ENCODE assay signal across 1 cellular context in the genomic region with DNA sequence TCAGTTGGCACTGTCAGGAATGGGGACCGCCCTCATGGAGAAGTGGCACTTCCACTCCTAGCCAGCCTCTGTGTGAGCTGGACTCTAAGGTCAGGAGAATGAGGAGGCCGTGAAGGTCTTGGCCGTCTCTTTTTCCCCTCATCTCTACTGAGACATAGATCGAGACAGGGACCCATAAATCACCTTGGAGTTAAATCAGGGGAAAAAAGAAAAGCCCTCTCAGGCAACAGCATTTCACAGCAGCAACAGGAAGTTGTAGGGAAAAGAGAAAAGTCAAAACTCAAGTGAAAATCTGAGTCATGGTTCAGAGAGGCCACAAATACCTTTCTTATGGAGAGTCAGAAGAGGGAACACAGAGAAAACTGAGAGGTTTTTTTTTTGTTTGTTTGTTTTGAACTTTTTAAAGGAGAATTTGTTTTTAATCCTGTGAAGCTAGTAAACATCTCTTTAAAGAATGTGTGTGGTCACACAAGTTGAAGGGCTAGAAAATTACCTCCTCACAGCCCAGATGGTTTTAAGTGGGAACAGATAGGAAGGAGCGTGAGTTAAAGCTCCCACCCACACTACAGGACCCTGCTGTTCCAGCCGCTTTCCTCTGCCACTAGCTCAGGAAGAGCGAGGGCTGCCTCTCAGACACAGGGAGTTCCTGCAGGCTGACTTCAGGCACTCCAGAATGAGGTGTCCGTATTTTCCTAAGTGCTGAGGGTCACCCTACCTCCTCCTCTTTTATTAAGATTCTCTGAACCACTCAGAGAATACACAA.
TF ChIP-seq lines count a peak whose summit lies in the region.

No MANE protein-coding gene starts in this region.

TF ChIP-seq in GM12878, 131 proteins besides CTCF, POLR2A, EP300 and RAD21 (continued from another document and continues in another):
- TF ChIP-seq, protein P1, sequence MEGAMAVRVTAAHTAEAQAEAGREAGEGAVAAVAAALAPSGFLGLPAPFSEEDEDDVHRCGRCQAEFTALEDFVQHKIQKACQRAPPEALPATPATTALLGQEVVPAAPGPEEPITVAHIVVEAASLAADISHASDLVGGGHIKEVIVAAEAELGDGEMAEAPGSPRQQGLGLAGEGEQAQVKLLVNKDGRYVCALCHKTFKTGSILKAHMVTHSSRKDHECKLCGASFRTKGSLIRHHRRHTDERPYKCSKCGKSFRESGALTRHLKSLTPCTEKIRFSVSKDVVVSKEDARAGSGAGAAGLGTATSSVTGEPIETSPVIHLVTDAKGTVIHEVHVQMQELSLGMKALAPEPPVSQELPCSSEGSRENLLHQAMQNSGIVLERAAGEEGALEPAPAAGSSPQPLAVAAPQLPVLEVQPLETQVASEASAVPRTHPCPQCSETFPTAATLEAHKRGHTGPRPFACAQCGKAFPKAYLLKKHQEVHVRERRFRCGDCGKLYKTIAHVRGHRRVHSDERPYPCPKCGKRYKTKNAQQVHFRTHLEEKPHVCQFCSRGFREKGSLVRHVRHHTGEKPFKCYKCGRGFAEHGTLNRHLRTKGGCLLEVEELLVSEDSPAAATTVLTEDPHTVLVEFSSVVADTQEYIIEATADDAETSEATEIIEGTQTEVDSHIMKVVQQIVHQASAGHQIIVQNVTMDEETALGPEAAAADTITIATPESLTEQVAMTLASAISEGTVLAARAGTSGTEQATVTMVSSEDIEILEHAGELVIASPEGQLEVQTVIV (IDR thresholded peaks at IDR 0.05; ENCODE audit: borderline replicate concordance, partially characterized antibody) = no peak
- peak; percentile 35; the same call in 1 of the 2 replicates for TF ChIP-seq FOXM1 (IDR thresholded peaks at IDR 0.05; ENCODE audit: low read depth, low read length)
- TF ChIP-seq, protein P2, sequence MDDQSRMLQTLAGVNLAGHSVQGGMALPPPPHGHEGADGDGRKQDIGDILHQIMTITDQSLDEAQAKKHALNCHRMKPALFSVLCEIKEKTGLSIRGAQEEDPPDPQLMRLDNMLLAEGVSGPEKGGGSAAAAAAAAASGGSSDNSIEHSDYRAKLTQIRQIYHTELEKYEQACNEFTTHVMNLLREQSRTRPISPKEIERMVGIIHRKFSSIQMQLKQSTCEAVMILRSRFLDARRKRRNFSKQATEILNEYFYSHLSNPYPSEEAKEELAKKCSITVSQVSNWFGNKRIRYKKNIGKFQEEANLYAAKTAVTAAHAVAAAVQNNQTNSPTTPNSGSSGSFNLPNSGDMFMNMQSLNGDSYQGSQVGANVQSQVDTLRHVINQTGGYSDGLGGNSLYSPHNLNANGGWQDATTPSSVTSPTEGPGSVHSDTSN (IDR thresholded peaks at IDR 0.05; ENCODE audit: insufficient replicate concordance, low read depth, low read length) = no peak
- TF ChIP-seq MYC (IDR thresholded peaks at IDR 0.05; ENCODE audit: insufficient read depth, insufficient read length, insufficient replicate concordance, low read length, severe bottlenecking) = no peak
- no peak for TF ChIP-seq MEF2B (IDR thresholded peaks at IDR 0.05; ENCODE audit: partially characterized antibody, poor library complexity, severe bottlenecking)
- TF ChIP-seq BMI1 (IDR thresholded peaks at IDR 0.05; ENCODE audit: borderline replicate concordance) = no peak
- 0 out of 2 replicates have a peak, but pooled peaks have one; percentile 17 for TF ChIP-seq CREB1 (IDR thresholded peaks at IDR 0.05; ENCODE audit: low read depth)
- TF ChIP-seq SIX5 (IDR thresholded peaks at IDR 0.05; ENCODE audit: low read depth, low read length, severe bottlenecking) = no peak
- TF ChIP-seq, protein P3, sequence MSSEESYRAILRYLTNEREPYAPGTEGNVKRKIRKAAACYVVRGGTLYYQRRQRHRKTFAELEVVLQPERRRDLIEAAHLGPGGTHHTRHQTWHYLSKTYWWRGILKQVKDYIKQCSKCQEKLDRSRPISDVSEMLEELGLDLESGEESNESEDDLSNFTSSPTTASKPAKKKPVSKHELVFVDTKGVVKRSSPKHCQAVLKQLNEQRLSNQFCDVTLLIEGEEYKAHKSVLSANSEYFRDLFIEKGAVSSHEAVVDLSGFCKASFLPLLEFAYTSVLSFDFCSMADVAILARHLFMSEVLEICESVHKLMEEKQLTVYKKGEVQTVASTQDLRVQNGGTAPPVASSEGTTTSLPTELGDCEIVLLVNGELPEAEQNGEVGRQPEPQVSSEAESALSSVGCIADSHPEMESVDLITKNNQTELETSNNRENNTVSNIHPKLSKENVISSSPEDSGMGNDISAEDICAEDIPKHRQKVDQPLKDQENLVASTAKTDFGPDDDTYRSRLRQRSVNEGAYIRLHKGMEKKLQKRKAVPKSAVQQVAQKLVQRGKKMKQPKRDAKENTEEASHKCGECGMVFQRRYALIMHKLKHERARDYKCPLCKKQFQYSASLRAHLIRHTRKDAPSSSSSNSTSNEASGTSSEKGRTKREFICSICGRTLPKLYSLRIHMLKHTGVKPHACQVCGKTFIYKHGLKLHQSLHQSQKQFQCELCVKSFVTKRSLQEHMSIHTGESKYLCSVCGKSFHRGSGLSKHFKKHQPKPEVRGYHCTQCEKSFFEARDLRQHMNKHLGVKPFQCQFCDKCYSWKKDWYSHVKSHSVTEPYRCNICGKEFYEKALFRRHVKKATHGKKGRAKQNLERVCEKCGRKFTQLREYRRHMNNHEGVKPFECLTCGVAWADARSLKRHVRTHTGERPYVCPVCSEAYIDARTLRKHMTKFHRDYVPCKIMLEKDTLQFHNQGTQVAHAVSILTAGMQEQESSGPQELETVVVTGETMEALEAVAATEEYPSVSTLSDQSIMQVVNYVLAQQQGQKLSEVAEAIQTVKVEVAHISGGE (CRISPR knock-in tag; IDR thresholded peaks at IDR 0.05) = no peak
- TF ChIP-seq HCFC1 (IDR thresholded peaks at IDR 0.05; ENCODE audit: low read length) = no peak
- TF ChIP-seq JUNB (IDR thresholded peaks at IDR 0.05) = peak; percentile 87
- TF ChIP-seq, protein P4, sequence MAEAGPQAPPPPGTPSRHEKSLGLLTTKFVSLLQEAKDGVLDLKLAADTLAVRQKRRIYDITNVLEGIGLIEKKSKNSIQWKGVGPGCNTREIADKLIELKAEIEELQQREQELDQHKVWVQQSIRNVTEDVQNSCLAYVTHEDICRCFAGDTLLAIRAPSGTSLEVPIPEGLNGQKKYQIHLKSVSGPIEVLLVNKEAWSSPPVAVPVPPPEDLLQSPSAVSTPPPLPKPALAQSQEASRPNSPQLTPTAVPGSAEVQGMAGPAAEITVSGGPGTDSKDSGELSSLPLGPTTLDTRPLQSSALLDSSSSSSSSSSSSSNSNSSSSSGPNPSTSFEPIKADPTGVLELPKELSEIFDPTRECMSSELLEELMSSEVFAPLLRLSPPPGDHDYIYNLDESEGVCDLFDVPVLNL (IDR thresholded peaks at IDR 0.05; ENCODE audit: low read depth, low read length) = no peak
- TF ChIP-seq, protein P5, sequence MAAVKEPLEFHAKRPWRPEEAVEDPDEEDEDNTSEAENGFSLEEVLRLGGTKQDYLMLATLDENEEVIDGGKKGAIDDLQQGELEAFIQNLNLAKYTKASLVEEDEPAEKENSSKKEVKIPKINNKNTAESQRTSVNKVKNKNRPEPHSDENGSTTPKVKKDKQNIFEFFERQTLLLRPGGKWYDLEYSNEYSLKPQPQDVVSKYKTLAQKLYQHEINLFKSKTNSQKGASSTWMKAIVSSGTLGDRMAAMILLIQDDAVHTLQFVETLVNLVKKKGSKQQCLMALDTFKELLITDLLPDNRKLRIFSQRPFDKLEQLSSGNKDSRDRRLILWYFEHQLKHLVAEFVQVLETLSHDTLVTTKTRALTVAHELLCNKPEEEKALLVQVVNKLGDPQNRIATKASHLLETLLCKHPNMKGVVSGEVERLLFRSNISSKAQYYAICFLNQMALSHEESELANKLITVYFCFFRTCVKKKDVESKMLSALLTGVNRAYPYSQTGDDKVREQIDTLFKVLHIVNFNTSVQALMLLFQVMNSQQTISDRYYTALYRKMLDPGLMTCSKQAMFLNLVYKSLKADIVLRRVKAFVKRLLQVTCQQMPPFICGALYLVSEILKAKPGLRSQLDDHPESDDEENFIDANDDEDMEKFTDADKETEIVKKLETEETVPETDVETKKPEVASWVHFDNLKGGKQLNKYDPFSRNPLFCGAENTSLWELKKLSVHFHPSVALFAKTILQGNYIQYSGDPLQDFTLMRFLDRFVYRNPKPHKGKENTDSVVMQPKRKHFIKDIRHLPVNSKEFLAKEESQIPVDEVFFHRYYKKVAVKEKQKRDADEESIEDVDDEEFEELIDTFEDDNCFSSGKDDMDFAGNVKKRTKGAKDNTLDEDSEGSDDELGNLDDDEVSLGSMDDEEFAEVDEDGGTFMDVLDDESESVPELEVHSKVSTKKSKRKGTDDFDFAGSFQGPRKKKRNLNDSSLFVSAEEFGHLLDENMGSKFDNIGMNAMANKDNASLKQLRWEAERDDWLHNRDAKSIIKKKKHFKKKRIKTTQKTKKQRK (IDR thresholded peaks at IDR 0.05; ENCODE audit: low read depth, low read length) = no peak
- no peak for TF ChIP-seq ZNF384 (IDR thresholded peaks at IDR 0.05; ENCODE audit: borderline replicate concordance, low read depth, low read length)
- TF ChIP-seq, protein P6, sequence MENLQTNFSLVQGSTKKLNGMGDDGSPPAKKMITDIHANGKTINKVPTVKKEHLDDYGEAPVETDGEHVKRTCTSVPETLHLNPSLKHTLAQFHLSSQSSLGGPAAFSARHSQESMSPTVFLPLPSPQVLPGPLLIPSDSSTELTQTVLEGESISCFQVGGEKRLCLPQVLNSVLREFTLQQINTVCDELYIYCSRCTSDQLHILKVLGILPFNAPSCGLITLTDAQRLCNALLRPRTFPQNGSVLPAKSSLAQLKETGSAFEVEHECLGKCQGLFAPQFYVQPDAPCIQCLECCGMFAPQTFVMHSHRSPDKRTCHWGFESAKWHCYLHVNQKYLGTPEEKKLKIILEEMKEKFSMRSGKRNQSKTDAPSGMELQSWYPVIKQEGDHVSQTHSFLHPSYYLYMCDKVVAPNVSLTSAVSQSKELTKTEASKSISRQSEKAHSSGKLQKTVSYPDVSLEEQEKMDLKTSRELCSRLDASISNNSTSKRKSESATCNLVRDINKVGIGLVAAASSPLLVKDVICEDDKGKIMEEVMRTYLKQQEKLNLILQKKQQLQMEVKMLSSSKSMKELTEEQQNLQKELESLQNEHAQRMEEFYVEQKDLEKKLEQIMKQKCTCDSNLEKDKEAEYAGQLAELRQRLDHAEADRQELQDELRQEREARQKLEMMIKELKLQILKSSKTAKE (IDR thresholded peaks at IDR 0.05; ENCODE audit: low read depth, poor library complexity, severe bottlenecking) = no peak
- TF ChIP-seq BRCA1 (IDR thresholded peaks at IDR 0.05; ENCODE audit: low read depth, low read length) = no peak
- TF ChIP-seq, protein P7, sequence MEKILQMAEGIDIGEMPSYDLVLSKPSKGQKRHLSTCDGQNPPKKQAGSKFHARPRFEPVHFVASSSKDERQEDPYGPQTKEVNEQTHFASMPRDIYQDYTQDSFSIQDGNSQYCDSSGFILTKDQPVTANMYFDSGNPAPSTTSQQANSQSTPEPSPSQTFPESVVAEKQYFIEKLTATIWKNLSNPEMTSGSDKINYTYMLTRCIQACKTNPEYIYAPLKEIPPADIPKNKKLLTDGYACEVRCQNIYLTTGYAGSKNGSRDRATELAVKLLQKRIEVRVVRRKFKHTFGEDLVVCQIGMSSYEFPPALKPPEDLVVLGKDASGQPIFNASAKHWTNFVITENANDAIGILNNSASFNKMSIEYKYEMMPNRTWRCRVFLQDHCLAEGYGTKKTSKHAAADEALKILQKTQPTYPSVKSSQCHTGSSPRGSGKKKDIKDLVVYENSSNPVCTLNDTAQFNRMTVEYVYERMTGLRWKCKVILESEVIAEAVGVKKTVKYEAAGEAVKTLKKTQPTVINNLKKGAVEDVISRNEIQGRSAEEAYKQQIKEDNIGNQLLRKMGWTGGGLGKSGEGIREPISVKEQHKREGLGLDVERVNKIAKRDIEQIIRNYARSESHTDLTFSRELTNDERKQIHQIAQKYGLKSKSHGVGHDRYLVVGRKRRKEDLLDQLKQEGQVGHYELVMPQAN (conservative IDR thresholded peaks at IDR 0.05) = no peak
- TF ChIP-seq, protein P8, sequence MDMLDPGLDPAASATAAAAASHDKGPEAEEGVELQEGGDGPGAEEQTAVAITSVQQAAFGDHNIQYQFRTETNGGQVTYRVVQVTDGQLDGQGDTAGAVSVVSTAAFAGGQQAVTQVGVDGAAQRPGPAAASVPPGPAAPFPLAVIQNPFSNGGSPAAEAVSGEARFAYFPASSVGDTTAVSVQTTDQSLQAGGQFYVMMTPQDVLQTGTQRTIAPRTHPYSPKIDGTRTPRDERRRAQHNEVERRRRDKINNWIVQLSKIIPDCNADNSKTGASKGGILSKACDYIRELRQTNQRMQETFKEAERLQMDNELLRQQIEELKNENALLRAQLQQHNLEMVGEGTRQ (IDR thresholded peaks at IDR 0.05; ENCODE audit: borderline replicate concordance, low read depth, low read length) = no peak
- TF ChIP-seq, protein P9, sequence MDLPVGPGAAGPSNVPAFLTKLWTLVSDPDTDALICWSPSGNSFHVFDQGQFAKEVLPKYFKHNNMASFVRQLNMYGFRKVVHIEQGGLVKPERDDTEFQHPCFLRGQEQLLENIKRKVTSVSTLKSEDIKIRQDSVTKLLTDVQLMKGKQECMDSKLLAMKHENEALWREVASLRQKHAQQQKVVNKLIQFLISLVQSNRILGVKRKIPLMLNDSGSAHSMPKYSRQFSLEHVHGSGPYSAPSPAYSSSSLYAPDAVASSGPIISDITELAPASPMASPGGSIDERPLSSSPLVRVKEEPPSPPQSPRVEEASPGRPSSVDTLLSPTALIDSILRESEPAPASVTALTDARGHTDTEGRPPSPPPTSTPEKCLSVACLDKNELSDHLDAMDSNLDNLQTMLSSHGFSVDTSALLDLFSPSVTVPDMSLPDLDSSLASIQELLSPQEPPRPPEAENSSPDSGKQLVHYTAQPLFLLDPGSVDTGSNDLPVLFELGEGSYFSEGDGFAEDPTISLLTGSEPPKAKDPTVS (IDR thresholded peaks at IDR 0.05; ENCODE audit: low read depth, low read length) = no peak
- TF ChIP-seq HDAC2 (IDR thresholded peaks at IDR 0.05) = no peak
- no peak for TF ChIP-seq EZH2 (IDR thresholded peaks at IDR 0.05; ENCODE audit: borderline replicate concordance, control insufficient read depth, low read depth, low read length)
- no peak for TF ChIP-seq FOXK2 (IDR thresholded peaks at IDR 0.05)
- no peak for TF ChIP-seq KDM1A (IDR thresholded peaks at IDR 0.05; ENCODE audit: borderline replicate concordance)
- TF ChIP-seq NRF1 (conservative IDR thresholded peaks at IDR 0.05; ENCODE audit: low read depth, low read length) = no peak
- TF ChIP-seq CEBPB (IDR thresholded peaks at IDR 0.05; ENCODE audit: borderline replicate concordance in 1 of 2, low read depth in 2 of 2, low read length in 2 of 2) = no peak
- peak; percentile 41; the same call in 1 of the 2 replicates for TF ChIP-seq CREM (IDR thresholded peaks at IDR 0.05; ENCODE audit: low read depth)
- TF ChIP-seq MXI1 (IDR thresholded peaks at IDR 0.05; ENCODE audit: low read depth, low read length) = no peak
- no peak for TF ChIP-seq MTA3 (IDR thresholded peaks at IDR 0.05; ENCODE audit: borderline replicate concordance, low read length)
- TF ChIP-seq POLR2AphosphoS2 (IDR thresholded peaks at IDR 0.05; ENCODE audit: low read depth, low read length) = no peak
- 0 out of 2 replicates have a peak, but pooled peaks have one; percentile 50 for TF ChIP-seq CBX5 (IDR thresholded peaks at IDR 0.05; ENCODE audit: low read depth)
- TF ChIP-seq TCF12 (IDR thresholded peaks at IDR 0.05; ENCODE audit: low read depth, low read length) = no peak
- no peak for TF ChIP-seq TBL1XR1 (IDR thresholded peaks at IDR 0.05; ENCODE audit: low read depth, low read length)
- TF ChIP-seq CHD1 (IDR thresholded peaks at IDR 0.05; ENCODE audit: low read depth, low read length) = no peak
- no peak for TF ChIP-seq FOS (IDR thresholded peaks at IDR 0.05; ENCODE audit: borderline replicate concordance, extremely low read depth, insufficient read length)
